8 cellular contexts compared by ENCODE assay signal in the genomic region with DNA sequence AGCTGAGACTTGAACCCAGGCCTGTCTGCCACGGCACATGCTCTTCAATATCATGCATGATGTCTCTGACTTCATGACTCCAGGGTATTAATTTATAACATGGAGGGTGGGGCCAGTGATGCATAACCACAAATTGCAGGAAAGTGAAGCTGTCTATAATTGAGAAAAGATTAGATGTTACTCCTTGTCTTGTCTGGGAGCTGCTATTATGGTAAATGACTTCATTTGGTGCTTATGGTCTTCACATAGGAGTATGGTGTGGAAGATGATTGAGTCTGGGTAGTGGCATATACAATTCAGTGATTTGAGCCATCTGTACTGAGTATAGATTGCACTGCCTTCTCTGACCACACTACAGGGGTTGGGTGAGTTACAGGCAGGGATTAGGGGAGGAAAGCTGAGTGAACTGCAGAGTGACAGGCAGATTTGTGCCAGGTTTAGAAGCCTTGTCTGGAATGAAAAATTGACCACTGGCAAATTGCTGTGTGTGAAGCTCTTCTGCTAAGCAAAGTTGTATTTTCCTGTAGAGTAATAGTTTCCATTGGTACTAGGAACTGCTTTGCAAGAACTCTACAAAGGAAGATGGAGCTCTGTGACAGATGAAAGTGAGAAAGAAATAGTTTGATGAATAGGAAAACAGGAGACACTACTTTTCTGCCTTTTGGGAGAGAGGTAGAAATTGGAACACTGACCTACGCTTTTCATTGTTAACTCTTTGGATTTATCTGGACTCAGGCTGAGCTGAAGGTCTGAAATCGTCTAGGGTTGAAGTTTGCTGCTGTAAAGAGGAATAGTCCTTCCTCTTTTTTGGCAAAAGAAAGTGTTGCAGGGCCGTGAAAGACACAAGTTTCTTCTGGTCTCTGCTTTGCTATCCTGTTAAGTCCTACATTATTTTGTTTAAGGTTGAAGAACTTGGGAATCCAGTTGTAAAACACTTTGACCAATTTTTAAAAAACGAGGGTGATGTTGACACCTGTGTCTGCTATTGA. TPM values are rescaled to one million over a fixed set of nuclear protein-coding genes. Genes with fewer than 3 reads are reported as not detected.
DNase-seq lines count a peak whose midpoint lies in the region; ATAC-seq and TF ChIP-seq lines count a peak whose summit lies in the region.

No MANE protein-coding gene starts in this region.

- H3K27me3 Mint-ChIP-seq in T-helper 17 cell, result no peaks in the 10 kb centered on the region

- H3K4me3 ChIP-seq in BJ (ENCODE audit: low read depth, low read length) (no peak overlapping the region), H7 (ENCODE audit: insufficient read depth, low read depth, low read length) (no peak overlapping the region), fibroblast of the aortic adventitia (ENCODE audit: low read depth, low read length) (peak overlapping the region; percentile 99)

- H3K36me3 ChIP-seq in BJ (ENCODE audit: control insufficient read depth, insufficient read depth, low read length) (no peaks in the 10 kb centered on the region), H7 (replicated peaks; ENCODE audit: control insufficient read depth, insufficient read depth, low read length) (no peaks in the 10 kb centered on the region; the same call in 1 of the 2 replicates)

- peaks cover 63% of the 10 kb centered on the region for H3K4me1 Mint-ChIP-seq in T-helper 17 cell

- POLR2A ChIA-PET in BJ (lab: Charles Lee), result interaction anchor here (0.6 kb wide), 2 partner anchors 9 to 262 kb away, joined by 3 to 4 read pairs; a partner anchor contains a TSS

- CTCF ChIA-PET in BJ (lab: Yijun Ruan, JAX), result interaction anchor here (0.9 to 2.1 kb wide), 6 partner anchors 12 to 66 kb away, joined by 3 to 5 read pairs (median 4); a partner anchor contains a TSS

- DNase-seq in BJ (ENCODE audit: low read depth) (no peak), H7 (peak; percentile 22), T-helper 17 cell (no peak), fibroblast of the aortic adventitia (ENCODE audit: low read depth) (peak; percentile 34), left lobe of liver (ENCODE audit: low spot score) (no peak), NCI-H748 treated with DMSO at 0.1 percent for 48 hours (lab: John Stamatoyannopoulos, UW) (no peak), ureter (ENCODE audit: low spot score) (no peak)

- peak overlapping the region; percentile 100 for H3K4me3 Mint-ChIP-seq in T-helper 17 cell

- TF ChIP-seq CTCF in BJ (IDR thresholded peaks at IDR 0.05; ENCODE audit: insufficient read depth, low read depth, low read length) (0 out of 2 replicates have a peak, but pooled peaks have one; percentile 6), fibroblast of the aortic adventitia (IDR thresholded peaks at IDR 0.05; ENCODE audit: insufficient read depth, low read length) (peak; percentile 17)

- no peak overlapping the region for H3K27ac Mint-ChIP-seq in T-helper 17 cell

- H3K36me3 Mint-ChIP-seq in T-helper 17 cell (ENCODE audit: low read depth), result peaks cover 7% of the 10 kb centered on the region

- H3K9me3 ChIP-seq in T-helper 17 cell (ENCODE audit: control insufficient read depth, low read length, poor library complexity, severe bottlenecking), result no peaks in the 10 kb centered on the region

- H3K27me3 ChIP-seq in BJ (ENCODE audit: control insufficient read depth, insufficient read depth, low read length) (no peaks in the 10 kb centered on the region), H7 (ENCODE audit: control insufficient read depth, insufficient read depth, low read length) (no peaks in the 10 kb centered on the region)

- ATAC-seq in T-helper 17 cell (no peak), left lobe of liver (no peak), GM19035 (IDR thresholded peaks at IDR 0.05; ENCODE audit: unreplicated experiment) (no peak)

RNA-seq across cellular contexts. Expression of a gene that starts 2.7 kb away (rescaled TPM):
- 203 and 204 TPM in 2 replicates for polyA plus RNA-seq in BJ (2011; rRNA removed)
- 218 and 294 TPM in 2 replicates for polyA minus RNA-seq in BJ (2011; rRNA and poly(A)+ RNA removed)
- total RNA-seq in H7 (2014; rRNA removed; shearing (Covaris generic)), result 196 and 205 TPM in 2 replicates
- total RNA-seq in T-helper 17 cell, result 100 to 1,000 TPM; 201 to 208 TPM
- total RNA-seq in fibroblast of the aortic adventitia (ENCODE audit: low replicate concordance), result 156 and 202 TPM in 2 replicates
- total RNA-seq in left lobe of liver, result 152 TPM
- total RNA-seq in ureter, result 208 TPM

RNA-seq across cellular contexts. Expression of a gene that starts 36.8 kb away (rescaled TPM):
- polyA plus RNA-seq in BJ (2011; rRNA removed), result not detected in 2 replicates
- not detected in 2 replicates for polyA minus RNA-seq in BJ (2011; rRNA and poly(A)+ RNA removed)
- total RNA-seq in H7 (2014; rRNA removed; shearing (Covaris generic)), result 0.07 TPM in 1 of 2 replicates, not detected in the other
- not detected for total RNA-seq in T-helper 17 cell
- not detected in 2 replicates for total RNA-seq in fibroblast of the aortic adventitia (ENCODE audit: low replicate concordance)
- total RNA-seq in left lobe of liver, result not detected
- not detected for total RNA-seq in ureter

Comparison
In these comparisons a context has a peak if more than half of its experiments do, and no peak if none do; other contexts are left out.
1. DNase-seq: peak in H7 (single experiment) and fibroblast of the aortic adventitia (single experiment); none in BJ (single experiment), T-helper 17 cell (0 of 3), left lobe of liver (single experiment), NCI-H748 treated with DMSO at 0.1 percent for 48 hours (single experiment) and ureter (single experiment).